ENCODE assay signal across 21 cellular contexts in the genomic region with DNA sequence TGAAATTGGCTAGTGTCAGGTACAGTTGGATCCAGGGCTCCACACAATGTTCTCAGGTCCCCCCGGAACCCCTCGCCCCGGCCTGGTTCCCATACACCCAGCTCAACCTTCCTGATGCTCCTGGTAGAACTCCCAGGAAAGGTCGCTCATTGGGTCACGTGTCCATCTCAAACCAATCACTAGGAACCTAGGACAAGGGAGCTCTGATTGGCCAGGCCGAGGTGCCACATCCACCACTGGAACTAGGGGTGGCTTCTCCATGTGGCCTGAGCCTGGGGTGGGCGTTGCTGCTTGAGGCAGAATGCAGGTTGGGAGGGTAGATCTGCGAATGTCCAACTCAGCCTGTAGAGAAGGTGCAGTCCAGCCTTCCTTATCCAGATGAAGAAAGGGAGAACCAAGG. TPM values are rescaled to one million over a fixed set of nuclear protein-coding genes. Genes with fewer than 3 reads are reported as not detected.
DNase-seq lines count a peak whose midpoint lies in the region; ATAC-seq and TF ChIP-seq lines count a peak whose summit lies in the region.
"Had no signal": no experiment of that assay in that cellular context is flagged by ENCODE, and none has a peak within 500 bp of the region (broad histone marks: within the 10 kb centered on the region; RNA-seq: fewer than 3 reads in every experiment).

No MANE protein-coding gene starts in this region.

- H3K27me3 Mint-ChIP-seq in activated naive CD4-positive, alpha-beta T cell treated with anti-CD3 and anti-CD28 coated beads for 36 hours (ENCODE audit: low read depth): no peaks in the 10 kb centered on the region
- no peaks in the 10 kb centered on the region for H3K27me3 Mint-ChIP-seq in T-helper 17 cell
- H3K27me3 Mint-ChIP-seq: CD4-positive, CD25-positive, alpha-beta regulatory T cell had no signal

- no peaks in the 10 kb centered on the region for H3K9me3 Mint-ChIP-seq in activated naive CD4-positive, alpha-beta T cell treated with anti-CD3 and anti-CD28 coated beads, Interleukin-2, amount 50 U/mL, for 72 hours
- no peaks in the 10 kb centered on the region for H3K9me3 Mint-ChIP-seq in activated naive CD4-positive, alpha-beta T cell treated with anti-CD3 and anti-CD28 coated beads for 36 hours
- H3K9me3 Mint-ChIP-seq: CD4-positive, CD25-positive, alpha-beta regulatory T cell; GM23338 had no signal

- no peak overlapping the region for H3K4me3 Mint-ChIP-seq in activated naive CD4-positive, alpha-beta T cell treated with anti-CD3 and anti-CD28 coated beads for 36 hours
- no peak overlapping the region for H3K4me3 Mint-ChIP-seq in T-helper 17 cell
- H3K4me3 Mint-ChIP-seq: CD4-positive, CD25-positive, alpha-beta regulatory T cell; GM23338 had no signal

- CTCF ChIA-PET in activated naive CD4-positive, alpha-beta T cell treated with anti-CD3 and anti-CD28 coated beads for 36 hours (lab: Charles Lee): interaction anchor here (0.6 to 3.4 kb wide), 2 partner anchors 21 to 33 kb away, joined by 3 to 30 read pairs; no protein-coding TSS in a partner anchor

- H3K36me3 ChIP-seq in neutrophil: peaks cover 61% of the 10 kb centered on the region
- H3K36me3 ChIP-seq: BE2C had no signal

- peak overlapping the region; percentile 36 to 57 for H3K27ac Mint-ChIP-seq in activated naive CD4-positive, alpha-beta T cell treated with anti-CD3 and anti-CD28 coated beads, Interleukin-2, amount 50 U/mL, for 72 hours
- H3K27ac Mint-ChIP-seq in activated naive CD4-positive, alpha-beta T cell treated with anti-CD3 and anti-CD28 coated beads for 36 hours: no peak overlapping the region
- peak overlapping the region; percentile 87 for H3K27ac Mint-ChIP-seq in T-helper 17 cell
- H3K27ac Mint-ChIP-seq: GM23338 had no signal

- no peaks in the 10 kb centered on the region for H3K4me1 Mint-ChIP-seq in activated naive CD4-positive, alpha-beta T cell treated with anti-CD3 and anti-CD28 coated beads for 36 hours (ENCODE audit: low read depth)
- peaks cover 6% of the 10 kb centered on the region for H3K4me1 Mint-ChIP-seq in T-helper 17 cell

- H3K27me3 ChIP-seq in neutrophil: no peaks in the 10 kb centered on the region
- H3K27me3 ChIP-seq: BE2C had no signal

- H3K36me3 Mint-ChIP-seq in activated naive CD4-positive, alpha-beta T cell treated with anti-CD3 and anti-CD28 coated beads, Interleukin-2, amount 50 U/mL, for 72 hours: peaks cover 0 to 6% of the 10 kb centered on the region in 2 donors
- H3K36me3 Mint-ChIP-seq in activated naive CD4-positive, alpha-beta T cell treated with anti-CD3 and anti-CD28 coated beads for 36 hours (ENCODE audit: low read depth): peaks cover 15% of the 10 kb centered on the region
- no peaks in the 10 kb centered on the region for H3K36me3 Mint-ChIP-seq in T-helper 17 cell (ENCODE audit: low read depth)

- ATAC-seq in activated naive CD4-positive, alpha-beta T cell treated with anti-CD3 and anti-CD28 coated beads, Interleukin-2, amount 50 U/mL, for 72 hours: no peak
- ATAC-seq in T-helper 17 cell: no peak
- ATAC-seq: GM12878, GM23338, Right ventricle myocardium inferior had no signal

- intact Hi-C loops in activated naive CD4-positive, alpha-beta T cell treated with anti-CD3 and anti-CD28 coated beads for 36 hours (cut with micrococcal nuclease): no loop called here

- no peak overlapping the region for H3K4me3 ChIP-seq in neutrophil (ENCODE audit: low read depth in 1 of 2, low read length in 1 of 2)
- no peak overlapping the region for H3K4me3 ChIP-seq in coronary artery
- H3K4me3 ChIP-seq: GM12878, GM23338, SK-N-MC had no signal

- DNase-seq in activated naive CD4-positive, alpha-beta T cell treated with anti-CD3 and anti-CD28 coated beads, Interleukin-2, amount 50 U/mL, for 72 hours (ENCODE audit: low spot score in 2 of 2): no peak
- no peak for DNase-seq in activated naive CD4-positive, alpha-beta T cell treated with anti-CD3 and anti-CD28 coated beads for 36 hours
- DNase-seq in T-helper 17 cell: no peak
- no peak for DNase-seq in NCI-H1105 (lab: John Stamatoyannopoulos, UW)
- no peak for DNase-seq in coronary artery (ENCODE audit: low spot score)
- DNase-seq: 8988T; BE2C; CD4-positive, CD25-positive, alpha-beta regulatory T cell; COR-L47; NCI-H1092 treated with DMSO at 0.1 percent for 48 hours; NCI-H2081; NCI-H446 treated with DMSO at 0.1 percent for 48 hours; NCI-H69 had no signal

- peaks cover 31 to 44% of the 10 kb centered on the region in 2 experiments for H3K4me1 ChIP-seq in neutrophil (ENCODE audit: control insufficient read depth in 1 of 2, insufficient read depth in 1 of 2, low read depth in 1 of 2, low read length in 1 of 2)
- H3K4me1 ChIP-seq: BE2C had no signal

- TF ChIP-seq CTCF in neutrophil (IDR thresholded peaks at IDR 0.05) (no peak), coronary artery (IDR thresholded peaks at IDR 0.05) (no peak)

- H3K27ac ChIP-seq in neutrophil (peak overlapping the region; percentile 10), coronary artery (no peak overlapping the region)
- H3K27ac ChIP-seq: SK-N-MC had no signal

- H3K9me3 ChIP-seq in T-helper 17 cell (ENCODE audit: control insufficient read depth, low read length, poor library complexity, severe bottlenecking) (no peaks in the 10 kb centered on the region), neutrophil (no peaks in the 10 kb centered on the region)
- H3K9me3 ChIP-seq: BE2C had no signal

RNA-seq across cellular contexts. Expression of gene MEF2B, which starts 6.9 kb away (rescaled TPM):
- total RNA-seq in activated naive CD4-positive, alpha-beta T cell treated with anti-CD3 and anti-CD28 coated beads, Interleukin-2, amount 50 U/mL, for 72 hours: 1 to 10 TPM; 2.4 to 3.4 TPM
- 1 to 10 TPM; 3.1 to 4.6 TPM for total RNA-seq in activated naive CD4-positive, alpha-beta T cell treated with anti-CD3 and anti-CD28 coated beads for 36 hours
- total RNA-seq in T-helper 17 cell: 1 to 10 TPM; 1.3 to 3.5 TPM

RNA-seq across cellular contexts. Expression of gene BORCS8, which starts 15.0 kb away (rescaled TPM):
- 10 to 100 TPM; 11.6 to 26.9 TPM for total RNA-seq in activated naive CD4-positive, alpha-beta T cell treated with anti-CD3 and anti-CD28 coated beads, Interleukin-2, amount 50 U/mL, for 72 hours
- 10 to 100 TPM; 14.0 to 16.1 TPM for total RNA-seq in activated naive CD4-positive, alpha-beta T cell treated with anti-CD3 and anti-CD28 coated beads for 36 hours
- 10 to 100 TPM; 27.4 to 30.8 TPM for total RNA-seq in T-helper 17 cell

RNA-seq across cellular contexts. Expression of gene RFXANK, which starts 15.1 kb away (rescaled TPM):
- total RNA-seq in activated naive CD4-positive, alpha-beta T cell treated with anti-CD3 and anti-CD28 coated beads, Interleukin-2, amount 50 U/mL, for 72 hours: 100 to 1,000 TPM in 1 of 2 donors, 10 to 100 TPM in 1; 88.2 to 122 TPM
- 10 to 100 TPM; 48.4 to 49.3 TPM for total RNA-seq in activated naive CD4-positive, alpha-beta T cell treated with anti-CD3 and anti-CD28 coated beads for 36 hours
- 10 to 100 TPM; 61.9 to 69.2 TPM for total RNA-seq in T-helper 17 cell

RNA-seq across cellular contexts. Expression of gene NR2C2AP, which starts 26.3 kb away (rescaled TPM):
- total RNA-seq in activated naive CD4-positive, alpha-beta T cell treated with anti-CD3 and anti-CD28 coated beads, Interleukin-2, amount 50 U/mL, for 72 hours: 10 to 100 TPM; 34.4 to 38.6 TPM
- total RNA-seq in activated naive CD4-positive, alpha-beta T cell treated with anti-CD3 and anti-CD28 coated beads for 36 hours: 10 to 100 TPM; 32.4 to 34.2 TPM
- 10 to 100 TPM; 15.0 to 17.3 TPM for total RNA-seq in T-helper 17 cell

RNA-seq across cellular contexts. Expression of gene NCAN, which starts 34.8 kb away (rescaled TPM):
- total RNA-seq in activated naive CD4-positive, alpha-beta T cell treated with anti-CD3 and anti-CD28 coated beads, Interleukin-2, amount 50 U/mL, for 72 hours: not detected
- not detected for total RNA-seq in activated naive CD4-positive, alpha-beta T cell treated with anti-CD3 and anti-CD28 coated beads for 36 hours
- total RNA-seq in T-helper 17 cell: not detected
- total RNA-seq: CD4-positive, CD25-positive, alpha-beta regulatory T cell; HT-29; LHCN-M2; OCI-LY7; Right ventricle myocardium inferior had no signal
